22 cellular contexts compared by ENCODE assay signal in genomic region chr6:157628463-157628862, GRCh38.
DNase-seq lines count a peak whose midpoint lies in the region; ATAC-seq, FAIRE-seq and TF ChIP-seq lines count a peak whose summit lies in the region.
"Had no signal": no experiment of that assay in that cellular context is flagged by ENCODE, and none has a peak within 500 bp of the region (broad histone marks: within the 10 kb centered on the region; RNA-seq: fewer than 3 reads in every experiment).

No MANE protein-coding gene starts in this region.

- H3K27ac ChIP-seq in heart left ventricle (no peak overlapping the region), H1 (ENCODE audit: low read depth, low read length) (no peak overlapping the region), neuronal stem cell (replicated peaks; ENCODE audit: low read length) (no peak overlapping the region), vagina (no peak overlapping the region)
- H3K27ac ChIP-seq: GM23248, KMS-11, PC-9, SJSA1 had no signal

- TF ChIP-seq POLR2A in heart left ventricle (IDR thresholded peaks at IDR 0.05) (no peak), H1 (IDR thresholded peaks at IDR 0.05; ENCODE audit: control extremely low read depth in 1 of 2, low read depth in 2 of 2, low read length in 2 of 2) (no peak), vagina (IDR thresholded peaks at IDR 0.05) (no peak)

- DNase-seq in cardiac septum (ENCODE audit: low spot score), result peak; percentile 19
- no peak for DNase-seq in heart left ventricle
- no peak for DNase-seq in H1 (ENCODE audit: low read depth in 1 of 2, low spot score in 2 of 2)
- no peak for DNase-seq in neuronal stem cell (ENCODE audit: low spot score)
- no peak for DNase-seq in posterior cingulate gyrus
- DNase-seq in SKM-1 (lab: John Stamatoyannopoulos, UW; ENCODE audit: unreplicated experiment), result no peak
- DNase-seq in vagina (ENCODE audit: extremely low spot score in 2 of 2), result no peak
- DNase-seq: 8988T; ACHN; CD4-positive, alpha-beta T cell; GM23248; MM.1S; NCI-H2029; NCI-H446; NCI-H82; NK-92 treated with Interleukin-12 subunit alpha and Interleukin-12 subunit beta, amount 100 ng/mL, for 24 hours; PC-9 had no signal

- TF ChIP-seq CTCF in heart left ventricle (IDR thresholded peaks at IDR 0.05) (no peak), H1 (IDR thresholded peaks at IDR 0.05; ENCODE audit: control extremely low read depth in 1 of 3, insufficient read depth in 1 of 3, low read depth in 1 of 3, low read length in 3 of 3) (no peak), vagina (IDR thresholded peaks at IDR 0.05) (no peak)

- H3K79me2 ChIP-seq in H1 (ENCODE audit: control insufficient read depth in 1 of 2, insufficient read depth in 2 of 2, low read length in 2 of 2), result no peaks in the 10 kb centered on the region

- peaks cover 9% of the 10 kb centered on the region; the same call in 1 of the 2 replicates for H3K23me2 ChIP-seq in H1 (ENCODE audit: low read depth, low read length)

- H2BK5ac ChIP-seq in H1 (ENCODE audit: low read depth, low read length) (no peak overlapping the region), neuronal stem cell (ENCODE audit: low read length) (no peak overlapping the region)

- FAIRE-seq in H1 (lab: Jason Lieb, UNC), result no peak

- no peaks in the 10 kb centered on the region for H3K27me3 ChIP-seq in heart left ventricle
- no peaks in the 10 kb centered on the region for H3K27me3 ChIP-seq in H1 (replicated peaks in 1 of 4; ENCODE audit: control insufficient read depth in 3 of 4, extremely low read depth in 1 of 4, insufficient read depth in 3 of 4, low read length in 3 of 4)
- H3K27me3 ChIP-seq in neuronal stem cell (ENCODE audit: control insufficient read depth in 3 of 3, insufficient read depth in 3 of 3, low read depth in 1 of 3, low read length in 3 of 3), result peaks cover 0 to 1% (median 0%) of the 10 kb centered on the region in 3 experiments
- H3K27me3 ChIP-seq in vagina, result no peaks in the 10 kb centered on the region
- H3K27me3 ChIP-seq: SJSA1 had no signal

- H3K4me2 ChIP-seq in H1 (ENCODE audit: insufficient read depth in 1 of 2, low read depth in 2 of 2, low read length in 2 of 2) (no peak overlapping the region; a peak in 1 of 4 replicates), neuronal stem cell (ENCODE audit: insufficient read depth, low read length, poor library complexity, severe bottlenecking) (no peak overlapping the region)
- H3K4me2 ChIP-seq: KMS-11, PC-9 had no signal

- no peak overlapping the region for H3K4me3 ChIP-seq in heart left ventricle
- no peak overlapping the region for H3K4me3 ChIP-seq in H1 (ENCODE audit: extremely low read depth in 1 of 4, insufficient read depth in 2 of 4, low read depth in 3 of 4, low read length in 4 of 4)
- H3K4me3 ChIP-seq in neuronal stem cell (ENCODE audit: low read length in 2 of 2), result no peak overlapping the region
- H3K4me3 ChIP-seq in vagina, result no peak overlapping the region
- H3K4me3 ChIP-seq: GM23248, HAP-1, PC-9, SJSA1 had no signal

- H4K20me1 ChIP-seq in H1 (replicated peaks in 1 of 2; ENCODE audit: control insufficient read depth in 1 of 2, insufficient read depth in 2 of 2, low read length in 2 of 2), result peaks cover 0 to 6% of the 10 kb centered on the region in 2 experiments

- H3K36me3 ChIP-seq in heart left ventricle (peaks cover 0 to 8% (median 0%) of the 10 kb centered on the region in 9 donors), H1 (ENCODE audit: control insufficient read depth in 2 of 4, insufficient read depth in 4 of 4, low read length in 3 of 4) (no peaks in the 10 kb centered on the region; a peak in 1 of 8 replicates), neuronal stem cell (replicated peaks in 1 of 2; ENCODE audit: control insufficient read depth in 2 of 2, insufficient read depth in 2 of 2, low read length in 2 of 2) (peaks cover 0 to 4% of the 10 kb centered on the region in 2 donors), vagina (no peaks in the 10 kb centered on the region)
- H3K36me3 ChIP-seq: HAP-1 had no signal

- H3K9me3 ChIP-seq in heart left ventricle (no peaks in the 10 kb centered on the region), H1 (ENCODE audit: insufficient read depth in 2 of 2, low read depth in 1 of 2, low read length in 1 of 2) (no peaks in the 10 kb centered on the region), neuronal stem cell (replicated peaks in 1 of 2; ENCODE audit: control insufficient read depth in 2 of 2, insufficient read depth in 1 of 2, low read depth in 1 of 2, low read length in 2 of 2) (peaks cover 0 to 6% of the 10 kb centered on the region in 2 donors), vagina (no peaks in the 10 kb centered on the region)
- H3K9me3 ChIP-seq: HAP-1, SJSA1 had no signal

- H3K18ac ChIP-seq in H1 (ENCODE audit: extremely low read depth, low read length) (no peak overlapping the region), neuronal stem cell (ENCODE audit: low read length) (no peak overlapping the region)

- H3K9ac ChIP-seq in H1 (replicated peaks in 1 of 4; ENCODE audit: extremely low read depth in 1 of 4, low read depth in 3 of 4, low read length in 3 of 4) (no peak overlapping the region), neuronal stem cell (ENCODE audit: low read depth, low read length, poor library complexity) (no peak overlapping the region)
- H3K9ac ChIP-seq: GM23248, KMS-11 had no signal

- no peak overlapping the region for H3K14ac ChIP-seq in H1 (ENCODE audit: insufficient read length)
- H3K14ac ChIP-seq in neuronal stem cell (ENCODE audit: low read length), result no peak overlapping the region

- POLR2A ChIA-PET in H1 (lab: Charles Lee; ENCODE audit: partially characterized antibody), result no interaction called here

- H2BK20ac ChIP-seq in H1 (ENCODE audit: low read length), result no peak overlapping the region

- H2BK15ac ChIP-seq in H1 (ENCODE audit: low read length) (0 out of 2 replicates have a peak overlapping the region, but pooled peaks have one; percentile 38), neuronal stem cell (ENCODE audit: low read length) (no peak overlapping the region)

- H4K91ac ChIP-seq in H1 (replicated peaks; ENCODE audit: insufficient read length, low read length), result no peak overlapping the region
- no peak overlapping the region for H4K91ac ChIP-seq in neuronal stem cell (ENCODE audit: low read depth, low read length, poor library complexity)

- H2AK5ac ChIP-seq in H1 (ENCODE audit: low read depth, low read length) (no peak overlapping the region), neuronal stem cell (ENCODE audit: low read depth, low read length) (no peak overlapping the region)

- CTCF ChIA-PET in H1 (lab: Charles Lee; ENCODE audit: partially characterized antibody), result no interaction called here

- intact Hi-C loops in cardiac septum (cut with DNase I), result no loop called here
- intact Hi-C loops in heart left ventricle (cut with DNase I), result no loop called here
- intact Hi-C loops in posterior cingulate gyrus (cut with DNase I), result no loop called here
- intact Hi-C loops in vagina (cut with DNase I), result no loop called here

- H3K4ac ChIP-seq in H1 (replicated peaks; ENCODE audit: insufficient read length, low read depth, low read length), result no peak overlapping the region
- H3K4ac ChIP-seq in neuronal stem cell (ENCODE audit: low read length), result no peak overlapping the region

- H2BK120ac ChIP-seq in H1 (replicated peaks; ENCODE audit: low read depth, low read length), result no peak overlapping the region
- H2BK120ac ChIP-seq in neuronal stem cell (ENCODE audit: low read depth, low read length), result no peak overlapping the region

- H3K4me1 ChIP-seq in heart left ventricle (peaks cover 0 to 5% (median 0%) of the 10 kb centered on the region in 12 donors), H1 (replicated peaks in 1 of 4; ENCODE audit: control insufficient read depth in 3 of 4, insufficient read depth in 4 of 4, low read length in 3 of 4) (peaks cover 0 to 6% (median 0%) of the 10 kb centered on the region in 4 experiments; a peak in 1 of 7 replicates), neuronal stem cell (ENCODE audit: control insufficient read depth in 2 of 2, insufficient read depth in 1 of 2, low read depth in 1 of 2, low read length in 2 of 2) (peaks cover 22 to 37% of the 10 kb centered on the region in 2 donors), vagina (peaks cover 20% of the 10 kb centered on the region)
- H3K4me1 ChIP-seq: HAP-1, SJSA1 had no signal

- H2AFZ ChIP-seq in H1 (ENCODE audit: low read length), result no peak overlapping the region
- peak overlapping the region; percentile 17 for H2AFZ ChIP-seq in neuronal stem cell (ENCODE audit: low read length)
- H2AFZ ChIP-seq: GM23248, PC-9 had no signal

- TF ChIP-seq EP300 in H1 (IDR thresholded peaks at IDR 0.05; ENCODE audit: borderline replicate concordance in 1 of 2, low read depth in 2 of 2, low read length in 2 of 2), result no peak

- TF ChIP-seq RAD21 in H1 (IDR thresholded peaks at IDR 0.05 in 1 of 2, conservative IDR thresholded peaks at IDR 0.05 in 1 of 2; ENCODE audit: low read depth in 2 of 2, low read length in 2 of 2), result no peak

- H2BK12ac ChIP-seq in H1 (ENCODE audit: low read depth, low read length), result no peak overlapping the region
- no peak overlapping the region for H2BK12ac ChIP-seq in neuronal stem cell (ENCODE audit: low read length)

- 93 to 96% (median 95%) methylated on average over 11 of the region's 11 CpGs for WGBS in heart left ventricle, 4 donors
- WGBS in H1 (ENCODE audit: extremely low coverage in 1 of 2, insufficient coverage in 1 of 2, insufficient read length in 1 of 2, insufficient replicate concordance in 2 of 2, low coverage in 1 of 2, low lambda C conversion rate in 2 of 2, missing lambda C conversion rate in 1 of 2), 2 experiments, result 70% methylated on average over 10 of the region's 11 CpGs; no CpG with 5 or more reads in 1 of the 2 experiments
- no CpG with 5 or more reads among the region's 11 CpGs for WGBS in neuronal stem cell (ENCODE audit: extremely low coverage in 2 of 2, insufficient read length in 2 of 2, insufficient replicate concordance in 1 of 2), 2 donors

- ATAC-seq in heart left ventricle (no peak), GM18870 (IDR thresholded peaks at IDR 0.05; ENCODE audit: unreplicated experiment) (no peak)
- ATAC-seq: Right ventricle myocardium inferior had no signal

- H3K79me1 ChIP-seq in H1 (ENCODE audit: low read depth, low read length) (no peaks in the 10 kb centered on the region; the same call in 1 of the 2 replicates), neuronal stem cell (ENCODE audit: low read depth, low read length) (no peaks in the 10 kb centered on the region)

- no peak overlapping the region for H4K5ac ChIP-seq in H1 (ENCODE audit: insufficient read length, low read depth, low read length)

- H3K56ac ChIP-seq in H1 (replicated peaks; ENCODE audit: insufficient read length, low read depth, low read length), result no peak overlapping the region

- no peak overlapping the region for H3K23ac ChIP-seq in H1 (ENCODE audit: insufficient read length)
- no peak overlapping the region for H3K23ac ChIP-seq in neuronal stem cell (ENCODE audit: low read depth, low read length, poor library complexity)

- H4K8ac ChIP-seq in H1 (ENCODE audit: extremely low read depth, insufficient read depth, low read length) (no peak overlapping the region), neuronal stem cell (ENCODE audit: low read depth, low read length) (no peak overlapping the region)

TF ChIP-seq in H1, 55 proteins besides CTCF, POLR2A, EP300 and RAD21 (continues in another document):
- TF ChIP-seq ZNF274 (IDR thresholded peaks at IDR 0.05; ENCODE audit: borderline replicate concordance, extremely low read depth, low read length) (no peak), NRF1 (IDR thresholded peaks at IDR 0.05; ENCODE audit: low read depth, low read length) (no peak), CHD2 (IDR thresholded peaks at IDR 0.05; ENCODE audit: low read length) (no peak)
